ENCODE assay signal across 8 cellular contexts in genomic region chr19:1408300-1409203, GRCh38. TPM values are rescaled to one million over a fixed set of nuclear protein-coding genes. Genes with fewer than 3 reads are reported as not detected.
DNase-seq lines count a peak whose midpoint lies in the region; ATAC-seq and TF ChIP-seq lines count a peak whose summit lies in the region.

No MANE protein-coding gene starts in this region.

- TF ChIP-seq CTCF in GM10248 (IDR thresholded peaks at IDR 0.05; ENCODE audit: control extremely low read depth, extremely low read depth, low read depth, missing control alignments) (no peak), natural killer cell (IDR thresholded peaks at IDR 0.05) (no peak), thyroid gland (IDR thresholded peaks at IDR 0.05) (no peak)

- no peaks in the 10 kb centered on the region for H3K36me3 Mint-ChIP-seq in natural killer cell

- H3K4me1 Mint-ChIP-seq in natural killer cell: peaks cover 53 to 61% of the 10 kb centered on the region in 2 donors

- peaks cover 29 to 44% of the 10 kb centered on the region in 2 donors for H3K4me1 ChIP-seq in thyroid gland

- DNase-seq in GM10248 (ENCODE audit: extremely low spot score) (peak; percentile 64), MG63 (no peak), activated T-cell treated with anti-CD3 and anti-CD28 coated beads for 48 hours (ENCODE audit: low read depth) (peak; percentile 46), erythroblast (lab: John Stamatoyannopoulos, UW) (peak; percentile 69 to 74), natural killer cell (peak; percentile 57), thyroid gland (peak; percentile 64 to 66), cerebellum (ENCODE audit: low spot score) (no peak)

- H3K4me3 ChIP-seq in MG63: peak overlapping the region; percentile 79
- H3K4me3 ChIP-seq in thyroid gland (replicated peaks in 1 of 3): peak overlapping the region; percentile 73 to 99 (median 97)

- H3K27me3 ChIP-seq in MG63 (no peaks in the 10 kb centered on the region), thyroid gland (no peaks in the 10 kb centered on the region)

- peaks cover 7% of the 10 kb centered on the region for H3K36me3 ChIP-seq in MG63
- no peaks in the 10 kb centered on the region for H3K36me3 ChIP-seq in thyroid gland

- POLR2A ChIA-PET in GM10248 (lab: Yijun Ruan, JAX): no interaction called here

- H3K27me3 Mint-ChIP-seq in natural killer cell (ENCODE audit: low read depth in 2 of 2): no peaks in the 10 kb centered on the region

- WGBS in thyroid gland, 2 donors: 2% methylated on average over 9 of the region's 69 CpGs; no CpG with 5 or more reads in 1 of the 2 donors

- TF ChIP-seq POLR2A in erythroblast (IDR thresholded peaks at IDR 0.05; ENCODE audit: low read length) (peak; percentile 35), thyroid gland (IDR thresholded peaks at IDR 0.05) (peak in 1 of 2 donors; percentile 34)

- H3K4me3 Mint-ChIP-seq in natural killer cell: peak overlapping the region; percentile 95

- H3K27ac Mint-ChIP-seq in natural killer cell: peak overlapping the region; percentile 91 to 94

- CTCF ChIA-PET in GM10248 (lab: Yijun Ruan, JAX): interaction anchor here (1.0 to 1.2 kb wide), 2 partner anchors 10 to 29 kb away, joined by 3 read pairs; no protein-coding TSS in a partner anchor

- H3K27ac ChIP-seq in thyroid gland: peak overlapping the region; percentile 91 to 94 (median 93)

- H3K9me3 ChIP-seq in MG63 (no peaks in the 10 kb centered on the region), thyroid gland (no peaks in the 10 kb centered on the region)

- ATAC-seq in natural killer cell: peak; percentile 15 to 27 (median 16)
- no peak for ATAC-seq in GM19351 (IDR thresholded peaks at IDR 0.05; ENCODE audit: unreplicated experiment)

- intact Hi-C loops in natural killer cell (cut with micrococcal nuclease) (loop anchor here (10.0 kb wide), 1 partner anchor 196 kb away; the partner anchor contains the start of gene UQCR11), thyroid gland (cut with DNase I) (loop anchor here (5.0 kb wide), 1 partner anchor 131 kb away; the partner anchor contains the start of gene FAM174C)

- H3K9me3 Mint-ChIP-seq in natural killer cell: no peaks in the 10 kb centered on the region

RNA-seq across cellular contexts. Expression of gene DAZAP1, which starts 1.2 kb away (rescaled TPM):
- 107 and 149 TPM in 2 replicates for total RNA-seq in MG63 (2014; rRNA removed; shearing (Covaris generic); ENCODE audit: low replicate concordance)
- total RNA-seq in natural killer cell (100 to 1,000 TPM; 166 to 207 (median 170) TPM), thyroid gland (10 to 100 TPM; 34.4 to 77.3 (median 67.7) TPM), cerebellum (26.9 TPM)

RNA-seq across cellular contexts. Expression of gene GAMT, which starts 7.2 kb away (rescaled TPM):
- 22.1 and 30.7 TPM in 2 replicates for total RNA-seq in MG63 (2014; rRNA removed; shearing (Covaris generic); ENCODE audit: low replicate concordance)
- total RNA-seq in natural killer cell: 1 to 10 TPM; 5.1 to 7.5 (median 7.1) TPM
- total RNA-seq in thyroid gland: 10 to 100 TPM; 22.2 to 39.5 (median 29.1) TPM
- 10.3 TPM for total RNA-seq in cerebellum

RNA-seq across cellular contexts. Expression of gene NDUFS7, which starts 24.8 kb away (rescaled TPM):
- 19.3 and 49.5 TPM in 2 replicates for total RNA-seq in MG63 (2014; rRNA removed; shearing (Covaris generic); ENCODE audit: low replicate concordance)
- 10 to 100 TPM; 60.8 to 67.9 (median 66.6) TPM for total RNA-seq in natural killer cell
- total RNA-seq in thyroid gland: 100 to 1,000 TPM in 2 of 4 donors, 10 to 100 TPM in 2; 75.2 to 185 (median 108) TPM
- total RNA-seq in cerebellum: 27.6 TPM

RNA-seq across cellular contexts. Expression of gene RPS15, which starts 29.6 kb away (rescaled TPM):
- total RNA-seq in MG63 (2014; rRNA removed; shearing (Covaris generic); ENCODE audit: low replicate concordance): 702 and 820 TPM in 2 replicates
- total RNA-seq in natural killer cell (100 to 1,000 TPM; 731 to 872 (median 837) TPM), thyroid gland (1,000 to 10,000 TPM; 1,760 to 2,977 (median 2,488) TPM), cerebellum (280 TPM)

RNA-seq across cellular contexts. Expression of gene APC2, which starts 41.4 kb away (rescaled TPM):
- total RNA-seq in MG63 (2014; rRNA removed; shearing (Covaris generic); ENCODE audit: low replicate concordance): 0.59 and 2.0 TPM in 2 replicates
- total RNA-seq in natural killer cell (under 1 TPM; 0.14 to 0.58 (median 0.27) TPM), thyroid gland (under 1 TPM in 3 of 4 donors, not detected in 1; under 0.01 to 0.20 (median 0.08) TPM), cerebellum (137 TPM)

Comparison
In these comparisons a context has a peak if more than half of its experiments do, and no peak if none do; other contexts are left out.
1. DNase-seq: peak in GM10248 (single experiment), activated T-cell treated with anti-CD3 and anti-CD28 coated beads for 48 hours (single experiment), erythroblast (2 of 2), natural killer cell (single experiment) and thyroid gland (2 of 2); none in MG63 (single experiment) and cerebellum (single experiment).